ENCODE assay signal across 15 cellular contexts in the genomic region with DNA sequence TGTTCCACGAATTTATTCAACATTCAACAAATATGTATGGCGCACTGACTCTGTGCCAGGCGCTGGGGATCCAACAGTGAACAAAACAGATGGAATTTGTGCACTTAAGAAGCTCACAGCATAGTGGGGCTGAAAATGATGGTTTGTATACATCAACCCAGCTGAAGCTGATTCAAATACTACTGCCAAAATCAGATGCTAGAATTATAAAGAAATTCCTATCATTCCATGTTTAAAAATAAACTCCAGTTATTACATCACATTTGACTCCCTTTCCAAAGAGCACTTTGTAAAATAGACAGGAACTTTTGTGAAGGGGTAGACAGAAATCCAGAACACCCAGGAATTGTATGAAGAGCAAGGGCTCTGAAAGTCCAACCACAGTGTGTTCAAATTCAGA. TPM values are rescaled to one million over a fixed set of nuclear protein-coding genes. Genes with fewer than 3 reads are reported as not detected.
DNase-seq lines count a peak whose midpoint lies in the region; ATAC-seq and TF ChIP-seq lines count a peak whose summit lies in the region.
"Had no signal": no experiment of that assay in that cellular context is flagged by ENCODE, and none has a peak within 500 bp of the region (broad histone marks: within the 10 kb centered on the region; RNA-seq: fewer than 3 reads in every experiment).

No MANE protein-coding gene starts in this region.

- H3K4me3 ChIP-seq in AG04450 (ENCODE audit: low read depth, low read length) (no peak overlapping the region), A673 (ENCODE audit: low read depth, low read length, poor library complexity, severe bottlenecking) (no peak overlapping the region), suprapubic skin (no peak overlapping the region)

- no TSS peak for BruUV-seq in A673 (replicated peaks; lab: Mats Ljungman, UMichigan)

- H3K4me1 ChIP-seq in A673 (ENCODE audit: insufficient read depth, low read length, poor library complexity, severe bottlenecking) (no peaks in the 10 kb centered on the region), suprapubic skin (peaks cover 8% of the 10 kb centered on the region)

- H3K27me3 ChIP-seq in AG04450 (ENCODE audit: control insufficient read depth, insufficient read depth, low read length) (no peaks in the 10 kb centered on the region), A673 (replicated peaks; ENCODE audit: insufficient read depth, low read depth, low read length, poor library complexity) (no peaks in the 10 kb centered on the region), suprapubic skin (no peaks in the 10 kb centered on the region)

- TF ChIP-seq POLR2A in suprapubic skin (IDR thresholded peaks at IDR 0.05), result no peak

- no peaks in the 10 kb centered on the region for H3K36me3 ChIP-seq in A673 (ENCODE audit: insufficient read depth, low read length, poor library complexity, severe bottlenecking)
- no peaks in the 10 kb centered on the region for H3K36me3 ChIP-seq in suprapubic skin

- no peaks in the 10 kb centered on the region for H3K9me3 Mint-ChIP-seq in chondrocyte (ENCODE audit: low read depth)

- H3K27me3 Mint-ChIP-seq in chondrocyte (ENCODE audit: low read depth) (no peaks in the 10 kb centered on the region), T-helper 17 cell (no peaks in the 10 kb centered on the region)

- H3K27ac ChIP-seq in AG04450 (ENCODE audit: low read depth, low read length) (no peak overlapping the region), A673 (ENCODE audit: low read depth, low read length, poor library complexity, severe bottlenecking) (no peak overlapping the region), suprapubic skin (no peak overlapping the region)

- DNase-seq in AG04450 (ENCODE audit: low read depth, low spot score) (peak; percentile 78), LHCN-M2 (ENCODE audit: low read depth) (peak; percentile 11), chondrocyte (ENCODE audit: low spot score) (no peak), lung microvascular endothelial cell (ENCODE audit: low read depth in 2 of 2) (peak; percentile 22 to 24), A673 (ENCODE audit: low spot score) (no peak), suprapubic skin (ENCODE audit: low spot score in 2 of 2) (no peak), T-helper 17 cell (no peak)
- DNase-seq in stimulated activated CD8-positive, alpha-beta memory T cell treated with anti-CD3 and anti-CD28 coated beads, Interleukin-4, amount 100 ng/mL, for 48 hours, result no peak
- DNase-seq: activated CD4-positive, alpha-beta T cell treated with anti-CD3 and anti-CD28 coated beads for 4 hours; activated CD8-positive, alpha-beta memory T cell treated with anti-CD3 and anti-CD28 coated beads, Interleukin-2, amount 50 U/mL, for 48 hours; activated naive CD4-positive, alpha-beta T cell; head of caudate nucleus; kidney glomerular epithelial cell; NCI-H82; posterior cingulate gyrus had no signal

- POLR2A ChIA-PET in AG04450 (lab: Yijun Ruan, JAX), result interaction anchor here (0.5 to 1.2 kb wide), 3 partner anchors 10 to 744 kb away, joined by 3 read pairs; no protein-coding TSS in a partner anchor
- POLR2A ChIA-PET in A673 (lab: Charles Lee; ENCODE audit: low non-redundant PET), result no interaction called here

- intact Hi-C loops in A673 (cut with micrococcal nuclease; ENCODE audit: unreplicated experiment), result no loop called here

- H3K9me3 ChIP-seq in AG04450 (ENCODE audit: control insufficient read depth, insufficient read depth, low read length) (no peaks in the 10 kb centered on the region), A673 (ENCODE audit: low read depth, low read length, poor library complexity, severe bottlenecking) (no peaks in the 10 kb centered on the region), suprapubic skin (no peaks in the 10 kb centered on the region), T-helper 17 cell (ENCODE audit: control insufficient read depth, low read length, poor library complexity, severe bottlenecking) (no peaks in the 10 kb centered on the region)

- H3K36me3 Mint-ChIP-seq in chondrocyte (ENCODE audit: low read depth) (no peaks in the 10 kb centered on the region), T-helper 17 cell (ENCODE audit: low read depth) (no peaks in the 10 kb centered on the region)

- TF ChIP-seq EP300 in suprapubic skin (IDR thresholded peaks at IDR 0.05), result no peak

- H3K4me3 Mint-ChIP-seq in chondrocyte (ENCODE audit: unreplicated experiment), result no peak overlapping the region
- no peak overlapping the region for H3K4me3 Mint-ChIP-seq in T-helper 17 cell

- TF ChIP-seq CTCF in AG04450 (IDR thresholded peaks at IDR 0.05; ENCODE audit: low read depth, low read length), result no peak
- no peak for TF ChIP-seq CTCF in chondrocyte (IDR thresholded peaks at IDR 0.05)
- TF ChIP-seq CTCF in A673 (conservative IDR thresholded peaks at IDR 0.05; ENCODE audit: low read depth, low read length), result no peak
- no peak for TF ChIP-seq CTCF in suprapubic skin (IDR thresholded peaks at IDR 0.05)

- H3K27ac Mint-ChIP-seq in chondrocyte (ENCODE audit: unreplicated experiment) (peak overlapping the region; percentile 47), T-helper 17 cell (no peak overlapping the region)

- no peak for ATAC-seq in T-helper 17 cell

- CTCF ChIA-PET in AG04450 (lab: Charles Lee), result no interaction called here
- CTCF ChIA-PET in A673 (lab: Charles Lee), result no interaction called here

- H3K4me1 Mint-ChIP-seq in chondrocyte (ENCODE audit: low read depth) (peaks cover 47% of the 10 kb centered on the region), T-helper 17 cell (no peaks in the 10 kb centered on the region)

- WGBS in suprapubic skin, result 70% methylated on average over 3 of the region's 3 CpGs

RNA-seq across cellular contexts. Expression of a gene that starts 54.1 kb away (rescaled TPM):
- polyA plus RNA-seq in AG04450 (2011; rRNA removed), result 12.1 and 13.0 TPM in 2 replicates
- polyA minus RNA-seq in AG04450 (2011; rRNA and poly(A)+ RNA removed), result 14.9 and 16.3 TPM in 2 replicates
- total RNA-seq in LHCN-M2 (2014; rRNA removed) (9.0 and 19.4 TPM in 2 replicates), chondrocyte (20.7 to 36.3 TPM (median 23.8 TPM) in 3 replicates), lung microvascular endothelial cell (5.8 and 10.2 TPM in 2 replicates), A673 (2021) (1.9 and 2.4 TPM in 2 replicates), suprapubic skin (10 to 100 TPM in 2 of 4 donors, 1 to 10 TPM in 2; 3.9 to 11.9 (median 9.1) TPM), T-helper 17 cell (under 1 TPM; 0.16 to 0.42 TPM)
- polyA plus RNA-seq in LHCN-M2 (2012), result 3.0 TPM

Comparison
In these comparisons a context has a peak if more than half of its experiments do, and no peak if none do; other contexts are left out.
1. DNase-seq: peak in AG04450 (single experiment), LHCN-M2 (single experiment) and lung microvascular endothelial cell (2 of 2); none in chondrocyte (single experiment), A673 (single experiment), stimulated activated CD8-positive, alpha-beta memory T cell treated with anti-CD3 and anti-CD28 coated beads, Interleukin-4, amount 100 ng/mL, for 48 hours (single experiment), suprapubic skin (0 of 2) and T-helper 17 cell (0 of 3).